ENCODE assay signal across 15 cellular contexts in the genomic region with DNA sequence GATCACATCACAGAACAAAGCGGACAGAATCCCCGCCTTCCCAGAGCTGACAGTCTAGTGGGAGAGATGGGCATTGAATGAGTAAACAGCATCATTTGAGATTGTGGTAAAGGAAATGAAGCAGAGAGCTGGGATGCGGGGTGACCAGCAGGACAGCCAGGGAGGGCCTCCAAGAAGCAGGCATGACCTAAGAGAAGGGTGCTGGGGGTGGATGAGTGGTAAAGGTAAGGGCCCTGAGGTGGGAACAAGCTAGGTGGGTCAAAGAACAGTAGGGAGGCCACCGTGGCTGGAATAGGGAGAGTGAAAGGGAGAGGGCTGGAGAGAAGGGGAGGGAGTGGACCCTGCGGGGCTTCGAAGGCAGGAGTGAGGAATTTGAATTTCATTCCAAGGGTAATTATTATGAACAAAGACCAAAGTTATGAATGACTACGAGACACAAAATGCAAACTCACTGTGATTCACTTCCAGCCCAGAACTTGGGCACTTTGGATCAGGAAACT.
DNase-seq lines count a peak whose midpoint lies in the region; ATAC-seq and TF ChIP-seq lines count a peak whose summit lies in the region.
"Had no signal": no experiment of that assay in that cellular context is flagged by ENCODE, and none has a peak within 500 bp of the region (broad histone marks: within the 10 kb centered on the region; RNA-seq: fewer than 3 reads in every experiment).

No MANE protein-coding gene starts in this region.

- intact Hi-C loops in mucosa of descending colon (cut with DNase I, micrococcal nuclease) = no loop called here

- no peaks in the 10 kb centered on the region for H3K9me3 ChIP-seq in mucosa of descending colon
- H3K9me3 ChIP-seq: body of pancreas, heart left ventricle had no signal

- ATAC-seq in HG03354 (IDR thresholded peaks at IDR 0.05; ENCODE audit: poor library complexity, severe bottlenecking, unreplicated experiment) = no peak
- ATAC-seq in mucosa of descending colon = no peak
- ATAC-seq: body of pancreas, heart left ventricle had no signal

- H3K4me1 ChIP-seq in mucosa of descending colon (ENCODE audit: low read depth) = peaks cover 4% of the 10 kb centered on the region
- H3K4me1 ChIP-seq: heart left ventricle, parathyroid adenoma had no signal

- no peak overlapping the region for H3K4me3 ChIP-seq in mucosa of descending colon
- H3K4me3 ChIP-seq: body of pancreas, heart left ventricle had no signal

- DNase-seq in AG08395 (ENCODE audit: low spot score) = peak; percentile 71
- peak; percentile 53 for DNase-seq in H4 (ENCODE audit: low spot score)
- DNase-seq in amniotic epithelial cell (ENCODE audit: low read depth) = peak; percentile 56
- DNase-seq in kidney glomerular epithelial cell (lab: John Stamatoyannopoulos, UW) = peak; percentile 59
- no peak for DNase-seq in mucosa of descending colon
- DNase-seq in NCI-H128 (lab: John Stamatoyannopoulos, UW; ENCODE audit: unreplicated experiment) = no peak
- DNase-seq in anterior cingulate cortex (lab: John Stamatoyannopoulos, UW) = no peak
- DNase-seq: activated CD4-positive, alpha-beta T cell treated with anti-CD3 and anti-CD28 coated beads for 1 hour; activated T-cell treated with anti-CD3 and anti-CD28 coated beads, Interleukin-2, amount 50 U/mL, for 48 hours; body of pancreas; CD4-positive, CD25-positive, alpha-beta regulatory T cell; Kasumi-1 had no signal

- no peak for TF ChIP-seq CTCF in mucosa of descending colon (IDR thresholded peaks at IDR 0.05)

- H3K36me3 ChIP-seq in mucosa of descending colon (ENCODE audit: low read depth) = no peaks in the 10 kb centered on the region
- H3K36me3 ChIP-seq: heart left ventricle had no signal

Comparison
In these comparisons a context has a peak if more than half of its experiments do, and no peak if none do; other contexts are left out.
1. DNase-seq: peak in AG08395 (single experiment), H4 (single experiment), amniotic epithelial cell (single experiment) and kidney glomerular epithelial cell (single experiment); none in mucosa of descending colon (0 of 3), NCI-H128 (single experiment) and anterior cingulate cortex (0 of 58).